18 cellular contexts compared by ENCODE assay signal in the genomic region with DNA sequence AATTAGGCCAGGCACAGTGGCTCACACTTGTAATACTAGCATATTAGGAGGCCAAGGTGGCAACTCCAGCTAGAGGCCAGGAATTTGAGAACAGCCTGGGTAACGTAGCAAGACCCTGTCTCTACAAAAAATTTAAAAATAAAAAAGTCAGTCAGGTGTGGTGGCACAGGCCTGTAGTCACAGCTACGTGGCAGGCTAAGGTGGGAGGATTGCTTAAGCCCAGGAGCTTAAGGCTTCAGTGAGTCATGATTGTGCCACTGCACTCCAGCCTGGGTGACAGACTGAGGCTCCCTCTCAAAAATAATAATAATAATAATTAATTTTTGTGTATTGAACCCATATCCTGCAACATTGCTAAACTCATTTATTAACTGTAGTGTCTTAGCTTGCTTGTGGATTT. TPM values are rescaled to one million over a fixed set of nuclear protein-coding genes. Genes with fewer than 3 reads are reported as not detected.
A peak's percentile ranks its signal among the peaks of the same experiment; 100 is the strongest.
DNase-seq lines count a peak whose midpoint lies in the region; ATAC-seq and TF ChIP-seq lines count a peak whose summit lies in the region.
"Had no signal": no experiment of that assay in that cellular context is flagged by ENCODE, and none has a peak within 500 bp of the region (broad histone marks: within the 10 kb centered on the region; RNA-seq: fewer than 3 reads in every experiment).

No MANE protein-coding gene starts in this region.

- no peaks in the 10 kb centered on the region for H3K27me3 ChIP-seq in RWPE2 (ENCODE audit: insufficient read depth, poor library complexity, severe bottlenecking)
- no peaks in the 10 kb centered on the region for H3K27me3 ChIP-seq in testis
- H3K27me3 ChIP-seq: BLaER1 had no signal

- 84 to 95% methylated on average over 2 of the region's 2 CpGs for WGBS in testis, 2 donors

- no peak overlapping the region for H3K27ac Mint-ChIP-seq in activated CD4-positive, alpha-beta T cell treated with anti-CD3 and anti-CD28 coated beads, Interleukin-2, amount 10 ng/mL, durations not matched to agents 24 days and 14 days
- H3K27ac Mint-ChIP-seq: CD14-positive monocyte; CD4-positive, alpha-beta memory T cell; GM23338; HFFc6 had no signal

- no peaks in the 10 kb centered on the region for H3K4me1 Mint-ChIP-seq in activated CD4-positive, alpha-beta T cell treated with anti-CD3 and anti-CD28 coated beads, Interleukin-2, amount 10 ng/mL, durations not matched to agents 24 days and 14 days
- H3K4me1 Mint-ChIP-seq: CD14-positive monocyte; CD4-positive, alpha-beta memory T cell had no signal

- peak; percentile 5 for DNase-seq in activated CD4-positive, alpha-beta T cell treated with anti-CD3 and anti-CD28 coated beads, Interleukin-2, amount 10 ng/mL, durations not matched to agents 24 days and 14 days
- no peak for DNase-seq in activated CD4-positive, alpha-beta T cell treated with anti-CD3 and anti-CD28 coated beads for 1 hour
- no peak for DNase-seq in RWPE2 (ENCODE audit: low spot score)
- no peak for DNase-seq in testis
- DNase-seq: 8988T; CD4-positive, alpha-beta memory T cell; DMS153; DMS79; GDM1; HFFc6 had no signal

- no peaks in the 10 kb centered on the region for H3K36me3 ChIP-seq in RWPE2 (ENCODE audit: low read depth)
- H3K36me3 ChIP-seq in testis (ENCODE audit: low read depth, missing control alignments) = no peaks in the 10 kb centered on the region
- H3K36me3 ChIP-seq: BLaER1 had no signal

- H3K9me3 ChIP-seq in RWPE2 (ENCODE audit: severe bottlenecking) (no peaks in the 10 kb centered on the region), testis (no peaks in the 10 kb centered on the region)

- intact Hi-C loops in activated CD4-positive, alpha-beta T cell treated with anti-CD3 and anti-CD28 coated beads, Interleukin-2, amount 10 ng/mL, durations not matched to agents 24 days and 14 days (cut with micrococcal nuclease) = no loop called here
- intact Hi-C loops in testis (cut with DNase I; ENCODE audit: low total_unique reads) = no loop called here

- ATAC-seq in RWPE2 (ENCODE audit: low read depth) = peak; percentile 73
- ATAC-seq in esophagus mucosa = peak; percentile 86
- no peak for ATAC-seq in GM18873 (IDR thresholded peaks at IDR 0.05; ENCODE audit: low FRiP score, unreplicated experiment)
- no peak for ATAC-seq in HG02938 (IDR thresholded peaks at IDR 0.05; ENCODE audit: unreplicated experiment)
- ATAC-seq: GM23338, HCT116 had no signal

- H3K4me3 ChIP-seq in RWPE2 (ENCODE audit: severe bottlenecking) (no peak overlapping the region), testis (no peak overlapping the region)
- H3K4me3 ChIP-seq: BLaER1, GM23338 had no signal

- no peaks in the 10 kb centered on the region for H3K36me3 Mint-ChIP-seq in activated CD4-positive, alpha-beta T cell treated with anti-CD3 and anti-CD28 coated beads, Interleukin-2, amount 10 ng/mL, durations not matched to agents 24 days and 14 days (ENCODE audit: low read depth)
- H3K36me3 Mint-ChIP-seq: CD14-positive monocyte; CD4-positive, alpha-beta memory T cell had no signal

- TF ChIP-seq POLR2A in testis (IDR thresholded peaks at IDR 0.05) = no peak

- no peak for TF ChIP-seq CTCF in RWPE2 (IDR thresholded peaks at IDR 0.05; ENCODE audit: poor library complexity, severe bottlenecking)
- TF ChIP-seq CTCF in testis (IDR thresholded peaks at IDR 0.05) = no peak

- H3K4me1 ChIP-seq in RWPE2 (ENCODE audit: insufficient read depth, poor library complexity, severe bottlenecking) = no peaks in the 10 kb centered on the region
- H3K4me1 ChIP-seq in testis = no peaks in the 10 kb centered on the region
- H3K4me1 ChIP-seq: BLaER1 had no signal

- H3K27ac ChIP-seq in RWPE2 (ENCODE audit: poor library complexity, severe bottlenecking) (no peak overlapping the region), testis (no peak overlapping the region)
- H3K27ac ChIP-seq: BLaER1 had no signal

- H3K27me3 Mint-ChIP-seq in activated CD4-positive, alpha-beta T cell treated with anti-CD3 and anti-CD28 coated beads, Interleukin-2, amount 10 ng/mL, durations not matched to agents 24 days and 14 days = peaks cover 41% of the 10 kb centered on the region

- H3K4me3 Mint-ChIP-seq in activated CD4-positive, alpha-beta T cell treated with anti-CD3 and anti-CD28 coated beads, Interleukin-2, amount 10 ng/mL, durations not matched to agents 24 days and 14 days = no peak overlapping the region
- H3K4me3 Mint-ChIP-seq: CD14-positive monocyte; CD4-positive, alpha-beta memory T cell; GM23338; HFFc6 had no signal

- H3K9me3 Mint-ChIP-seq in activated CD4-positive, alpha-beta T cell treated with anti-CD3 and anti-CD28 coated beads, Interleukin-2, amount 10 ng/mL, durations not matched to agents 24 days and 14 days = no peaks in the 10 kb centered on the region
- H3K9me3 Mint-ChIP-seq: GM23338 had no signal

RNA-seq across cellular contexts. Expression of gene TRIM29, which starts 15.3 kb away (rescaled TPM):
- total RNA-seq in activated CD4-positive, alpha-beta T cell treated with anti-CD3 and anti-CD28 coated beads, Interleukin-2, amount 10 ng/mL, durations not matched to agents 24 days and 14 days = not detected in 2 replicates
- 1,294 TPM for total RNA-seq in esophagus mucosa
- total RNA-seq in testis = 10 to 100 TPM; 11.6 to 12.3 TPM
- polyA plus RNA-seq in testis (ENCODE audit: insufficient read depth, low read depth, low replicate concordance) = 18.2 TPM
- total RNA-seq: A673; CD4-positive, alpha-beta memory T cell had no signal
- polyA plus RNA-seq: CD14-positive monocyte; CD4-positive, alpha-beta memory T cell; GM23338 had no signal

RNA-seq across cellular contexts. Expression of gene OAF, which starts 57.6 kb away (rescaled TPM):
- 2.3 and 3.2 TPM in 2 replicates for total RNA-seq in activated CD4-positive, alpha-beta T cell treated with anti-CD3 and anti-CD28 coated beads, Interleukin-2, amount 10 ng/mL, durations not matched to agents 24 days and 14 days
- total RNA-seq in esophagus mucosa (9.0 TPM), testis (10 to 100 TPM in 1 of 2 donors, 1 to 10 TPM in 1; 8.5 to 11.0 TPM)
- polyA plus RNA-seq in testis (ENCODE audit: insufficient read depth, low read depth, low replicate concordance) = 22.6 TPM

Comparison
In these comparisons a context has a peak if more than half of its experiments do, and no peak if none do; other contexts are left out.
1. ATAC-seq: peak in RWPE2 (single experiment) and esophagus mucosa (single experiment); none in GM18873 (single experiment) and HG02938 (single experiment).
2. RNA of gene TRIM29, which starts 15.3 kb away (total RNA-seq): 1,294 TPM in esophagus mucosa (single experiment); 11.6 to 12.3 TPM in testis and not detected in activated CD4-positive, alpha-beta T cell treated with anti-CD3 and anti-CD28 coated beads, Interleukin-2, amount 10 ng/mL, durations not matched to agents 24 days and 14 days; every median in the first group is over 10 times any median in the second.